Comparison of ENCODE assay signal across 15 cellular contexts in genomic region chr17:37610971-37611370, GRCh38. TPM values are rescaled to one million over a fixed set of nuclear protein-coding genes. Genes with fewer than 3 reads are reported as not detected.
A peak's percentile ranks its signal among the peaks of the same experiment; 100 is the strongest.
DNase-seq lines count a peak whose midpoint lies in the region; ATAC-seq and TF ChIP-seq lines count a peak whose summit lies in the region.
"Had no signal": no experiment of that assay in that cellular context is flagged by ENCODE, and none has a peak within 500 bp of the region (broad histone marks: within the 10 kb centered on the region; RNA-seq: fewer than 3 reads in every experiment).

No MANE protein-coding gene starts in this region.

- H3K4me1 ChIP-seq in DOHH2 (ENCODE audit: control insufficient read depth, low read length) = peaks cover 33% of the 10 kb centered on the region

- peaks cover 16% of the 10 kb centered on the region for H3K4me1 Mint-ChIP-seq in activated T-helper 2 cell treated with anti-CD3 and anti-CD28 coated beads, Interferon-gamma antibody, Interleukin-2, Interleukin-4, amounts not matched to agents 10 μg/mL and 5 μg/mL and 100 μg/mL, durations not matched to agents 14 hours and 24 hours and 36 hours (ENCODE audit: low read depth)
- H3K4me1 Mint-ChIP-seq in nephron = peaks cover 18% of the 10 kb centered on the region

- intact Hi-C loops in activated T-helper 2 cell treated with anti-CD3 and anti-CD28 coated beads, Interferon-gamma antibody, Interleukin-2, Interleukin-4, amounts not matched to agents 10 μg/mL and 5 μg/mL and 100 μg/mL, durations not matched to agents 14 hours and 24 hours and 36 hours (cut with micrococcal nuclease) = no loop called here

- peaks cover 28% of the 10 kb centered on the region for H3K36me3 Mint-ChIP-seq in activated T-helper 2 cell treated with anti-CD3 and anti-CD28 coated beads, Interferon-gamma antibody, Interleukin-2, Interleukin-4, amounts not matched to agents 10 μg/mL and 5 μg/mL and 100 μg/mL, durations not matched to agents 14 hours and 24 hours and 36 hours (ENCODE audit: low read depth)
- peaks cover 35% of the 10 kb centered on the region for H3K36me3 Mint-ChIP-seq in nephron (ENCODE audit: low read depth)

- H3K27ac Mint-ChIP-seq in activated T-helper 2 cell treated with anti-CD3 and anti-CD28 coated beads, Interferon-gamma antibody, Interleukin-2, Interleukin-4, amounts not matched to agents 10 μg/mL and 5 μg/mL and 100 μg/mL, durations not matched to agents 14 hours and 24 hours and 36 hours = no peak overlapping the region
- H3K27ac Mint-ChIP-seq in nephron = peak overlapping the region; percentile 39 to 99 (median 47)
- H3K27ac Mint-ChIP-seq: stimulated activated naive CD8-positive, alpha-beta T cell treated with anti-CD3 and anti-CD28 coated beads, Interleukin-15, amount 100 ng/mL, for 72 hours had no signal

- no peak overlapping the region for H3K4me2 ChIP-seq in DOHH2 (ENCODE audit: low read length)

- peaks cover 34% of the 10 kb centered on the region for H3F3A ChIP-seq in DOHH2 (ENCODE audit: control insufficient read depth, insufficient read depth)

- H3K79me2 ChIP-seq in DOHH2 (ENCODE audit: control insufficient read depth, low read length) = peaks cover 22% of the 10 kb centered on the region

- DNase-seq in DMS53 (lab: John Stamatoyannopoulos, UW) (peak; percentile 8), DMS53 treated with DMSO at 0.1 percent for 48 hours (lab: John Stamatoyannopoulos, UW; ENCODE audit: unreplicated experiment) (no peak), KG1 (lab: John Stamatoyannopoulos, UW) (no peak)
- no peak for DNase-seq in activated T-helper 2 cell treated with anti-CD3 and anti-CD28 coated beads, Interferon-gamma antibody, Interleukin-2, Interleukin-4, amounts not matched to agents 10 μg/mL and 5 μg/mL and 100 μg/mL, durations not matched to agents 14 hours and 24 hours and 36 hours (ENCODE audit: low spot score)
- no peak for DNase-seq in activated CD8-positive, alpha-beta memory T cell treated with anti-CD3 and anti-CD28 coated beads, Interleukin-2, amount 50 U/mL, for 48 hours
- DNase-seq: cortex of kidney; hypothalamus; left ventricle myocardium inferior; NCI-H2081; NCI-H748 treated with DMSO at 0.1 percent for 48 hours; stimulated activated naive CD8-positive, alpha-beta T cell treated with anti-CD3 and anti-CD28 coated beads, Interleukin-15, amount 100 ng/mL, for 72 hours had no signal

- H3K9me3 ChIP-seq in DOHH2 (ENCODE audit: control insufficient read depth, insufficient read depth, low read length) = no peaks in the 10 kb centered on the region
- H3K9me3 ChIP-seq: esophagus muscularis mucosa, left ventricle myocardium inferior had no signal

- H3K9me3 Mint-ChIP-seq in activated T-helper 2 cell treated with anti-CD3 and anti-CD28 coated beads, Interferon-gamma antibody, Interleukin-2, Interleukin-4, amounts not matched to agents 10 μg/mL and 5 μg/mL and 100 μg/mL, durations not matched to agents 14 hours and 24 hours and 36 hours = no peaks in the 10 kb centered on the region
- no peaks in the 10 kb centered on the region for H3K9me3 Mint-ChIP-seq in nephron
- H3K9me3 Mint-ChIP-seq: stimulated activated naive CD8-positive, alpha-beta T cell treated with anti-CD3 and anti-CD28 coated beads, Interleukin-15, amount 100 ng/mL, for 72 hours had no signal

- H3K36me3 ChIP-seq in DOHH2 (ENCODE audit: control insufficient read depth, low read length) = peaks cover 52% of the 10 kb centered on the region

- no peak for TF ChIP-seq CTCF in DOHH2 (IDR thresholded peaks at IDR 0.05; ENCODE audit: low read depth, low read length, poor library complexity, severe bottlenecking)
- TF ChIP-seq CTCF in nephron (IDR thresholded peaks at IDR 0.05; ENCODE audit: unreplicated experiment in 3 of 3) = no peak

- ATAC-seq in GM18505 (IDR thresholded peaks at IDR 0.05; ENCODE audit: unreplicated experiment) = no peak
- ATAC-seq: stimulated activated naive CD8-positive, alpha-beta T cell treated with anti-CD3 and anti-CD28 coated beads, Interleukin-15, amount 100 ng/mL, for 72 hours had no signal

- no peak for TF ChIP-seq POLR2A in GM18505 (IDR thresholded peaks at IDR 0.05; ENCODE audit: borderline replicate concordance, extremely low read depth, insufficient read depth, insufficient read length)

- no peaks in the 10 kb centered on the region for H3K27me3 ChIP-seq in DOHH2 (ENCODE audit: control insufficient read depth, low read length)
- H3K27me3 ChIP-seq: esophagus muscularis mucosa had no signal

- H3K27me3 Mint-ChIP-seq in activated T-helper 2 cell treated with anti-CD3 and anti-CD28 coated beads, Interferon-gamma antibody, Interleukin-2, Interleukin-4, amounts not matched to agents 10 μg/mL and 5 μg/mL and 100 μg/mL, durations not matched to agents 14 hours and 24 hours and 36 hours (ENCODE audit: low read depth) = no peaks in the 10 kb centered on the region
- H3K27me3 Mint-ChIP-seq in nephron (ENCODE audit: low read depth) = no peaks in the 10 kb centered on the region
- H3K27me3 Mint-ChIP-seq: stimulated activated naive CD8-positive, alpha-beta T cell treated with anti-CD3 and anti-CD28 coated beads, Interleukin-15, amount 100 ng/mL, for 72 hours had no signal

- H3K9me2 ChIP-seq in DOHH2 (replicated peaks; ENCODE audit: control insufficient read depth, low read length) = no peaks in the 10 kb centered on the region

- peak overlapping the region; percentile 15 for H3K4me3 Mint-ChIP-seq in activated T-helper 2 cell treated with anti-CD3 and anti-CD28 coated beads, Interferon-gamma antibody, Interleukin-2, Interleukin-4, amounts not matched to agents 10 μg/mL and 5 μg/mL and 100 μg/mL, durations not matched to agents 14 hours and 24 hours and 36 hours (ENCODE audit: low read depth)
- H3K4me3 Mint-ChIP-seq in nephron = peak overlapping the region; percentile 46 to 75 (median 49)
- H3K4me3 Mint-ChIP-seq: stimulated activated naive CD8-positive, alpha-beta T cell treated with anti-CD3 and anti-CD28 coated beads, Interleukin-15, amount 100 ng/mL, for 72 hours had no signal

- H3K27ac ChIP-seq in DOHH2 (ENCODE audit: low read depth, low read length) = peak overlapping the region; percentile 3; the same call in 1 of the 2 replicates
- H3K27ac ChIP-seq: esophagus muscularis mucosa, left ventricle myocardium inferior had no signal

- H4K20me1 ChIP-seq in DOHH2 (ENCODE audit: control insufficient read depth, insufficient read depth, low read depth, low read length) = no peaks in the 10 kb centered on the region

- no peak overlapping the region for H3K4me3 ChIP-seq in DOHH2 (ENCODE audit: low read length)
- H3K4me3 ChIP-seq: esophagus muscularis mucosa, left ventricle myocardium inferior had no signal

RNA-seq across cellular contexts. Expression of gene SYNRG, which starts 1.8 kb away (rescaled TPM):
- total RNA-seq in activated T-helper 2 cell treated with anti-CD3 and anti-CD28 coated beads, Interferon-gamma antibody, Interleukin-2, Interleukin-4, amounts not matched to agents 10 μg/mL and 5 μg/mL and 100 μg/mL, durations not matched to agents 14 hours and 24 hours and 36 hours = 38.1 and 43.7 TPM in 2 replicates

RNA-seq across cellular contexts. Expression of gene DDX52, which starts 32.3 kb away (rescaled TPM):
- 43.4 and 46.9 TPM in 2 replicates for total RNA-seq in activated T-helper 2 cell treated with anti-CD3 and anti-CD28 coated beads, Interferon-gamma antibody, Interleukin-2, Interleukin-4, amounts not matched to agents 10 μg/mL and 5 μg/mL and 100 μg/mL, durations not matched to agents 14 hours and 24 hours and 36 hours
